In genomic region chr15:74373056-74373650, GRCh38 we compare ENCODE assay signal across 9 cellular contexts. TPM values are rescaled to one million over a fixed set of nuclear protein-coding genes. Genes with fewer than 3 reads are reported as not detected.
A peak's percentile ranks its signal among the peaks of the same experiment; 100 is the strongest.
DNase-seq lines count a peak whose midpoint lies in the region; ATAC-seq and TF ChIP-seq lines count a peak whose summit lies in the region.
"Had no signal": no experiment of that assay in that cellular context is flagged by ENCODE, and none has a peak within 500 bp of the region (broad histone marks: within the 10 kb centered on the region; RNA-seq: fewer than 3 reads in every experiment).

No MANE protein-coding gene starts in this region.

- H3K4me2 ChIP-seq in SU-DHL-6 (ENCODE audit: low read depth, low read length, poor library complexity, severe bottlenecking) (peak overlapping the region; percentile 90), hepatocyte (peak overlapping the region; percentile 99)

- H4K20me1 ChIP-seq in SU-DHL-6 (ENCODE audit: low read depth, low read length): no peaks in the 10 kb centered on the region
- no peaks in the 10 kb centered on the region for H4K20me1 ChIP-seq in hepatocyte (ENCODE audit: insufficient read depth, poor library complexity, severe bottlenecking)

- H3K9me3 ChIP-seq in SU-DHL-6 (ENCODE audit: insufficient read depth, low read length) (no peaks in the 10 kb centered on the region), hepatocyte (ENCODE audit: low read depth) (no peaks in the 10 kb centered on the region)
- H3K9me3 ChIP-seq: thoracic aorta had no signal

- H3K36me3 Mint-ChIP-seq in stimulated activated naive CD8-positive, alpha-beta T cell treated with anti-CD3 and anti-CD28 coated beads, Interleukin-15, Interleukin-2, amounts not matched to agents 100 ng/mL and 50 ng/mL, for 24 hours (ENCODE audit: low read depth): no peaks in the 10 kb centered on the region

- H3K27ac Mint-ChIP-seq in stimulated activated naive CD8-positive, alpha-beta T cell treated with anti-CD3 and anti-CD28 coated beads, Interleukin-15, Interleukin-2, amounts not matched to agents 100 ng/mL and 50 ng/mL, for 24 hours: peak overlapping the region; percentile 79

- H3K36me3 ChIP-seq in SU-DHL-6 (ENCODE audit: low read length) (no peaks in the 10 kb centered on the region), hepatocyte (replicated peaks; ENCODE audit: insufficient read depth, low read depth) (no peaks in the 10 kb centered on the region)
- H3K36me3 ChIP-seq: thoracic aorta had no signal

- peaks cover 26% of the 10 kb centered on the region for H3K27me3 Mint-ChIP-seq in stimulated activated naive CD8-positive, alpha-beta T cell treated with anti-CD3 and anti-CD28 coated beads, Interleukin-15, Interleukin-2, amounts not matched to agents 100 ng/mL and 50 ng/mL, for 24 hours

- no peak overlapping the region for H2AFZ ChIP-seq in SU-DHL-6 (ENCODE audit: low read depth, low read length, severe bottlenecking)
- H2AFZ ChIP-seq in hepatocyte: no peak overlapping the region

- H3K27ac ChIP-seq in SU-DHL-6 (ENCODE audit: low read depth, low read length): no peak overlapping the region
- no peak overlapping the region for H3K27ac ChIP-seq in hepatocyte
- H3K27ac ChIP-seq: thoracic aorta had no signal

- no peak for DNase-seq in stimulated activated naive CD8-positive, alpha-beta T cell treated with anti-CD3 and anti-CD28 coated beads, Interleukin-15, Interleukin-2, amounts not matched to agents 100 U/mL and 50 U/mL, for 24 hours
- DNase-seq in hepatocyte (ENCODE audit: low spot score) (no peak), NCI-H2227 (lab: John Stamatoyannopoulos, UW; ENCODE audit: unreplicated experiment) (no peak), NCI-H345 (lab: John Stamatoyannopoulos, UW) (no peak)

- H3K4me3 Mint-ChIP-seq in stimulated activated naive CD8-positive, alpha-beta T cell treated with anti-CD3 and anti-CD28 coated beads, Interleukin-15, Interleukin-2, amounts not matched to agents 100 ng/mL and 50 ng/mL, for 24 hours: peak overlapping the region; percentile 81

- no peak overlapping the region for H3K4me3 ChIP-seq in SU-DHL-6 (ENCODE audit: insufficient read depth, low read length, poor library complexity, severe bottlenecking)
- H3K4me3 ChIP-seq in hepatocyte: no peak overlapping the region

- H3K27me3 ChIP-seq in SU-DHL-6 (ENCODE audit: low read length): no peaks in the 10 kb centered on the region
- no peaks in the 10 kb centered on the region for H3K27me3 ChIP-seq in hepatocyte

- H3K9ac ChIP-seq in SU-DHL-6 (ENCODE audit: low read length): peak overlapping the region; percentile 60; the same call in 1 of the 2 replicates

- peaks cover 46% of the 10 kb centered on the region for H3K4me1 Mint-ChIP-seq in stimulated activated naive CD8-positive, alpha-beta T cell treated with anti-CD3 and anti-CD28 coated beads, Interleukin-15, Interleukin-2, amounts not matched to agents 100 ng/mL and 50 ng/mL, for 24 hours (ENCODE audit: low read depth)

- H3K4me1 ChIP-seq in hepatocyte (ENCODE audit: insufficient read depth): no peaks in the 10 kb centered on the region

- H3K79me2 ChIP-seq in SU-DHL-6 (ENCODE audit: insufficient read depth, low read length): no peaks in the 10 kb centered on the region
- H3K79me2 ChIP-seq in hepatocyte: no peaks in the 10 kb centered on the region

- WGBS in hepatocyte (ENCODE audit: low lambda C conversion rate, missing lambda C conversion rate): 69% methylated on average over 11 of the region's 13 CpGs

- no peaks in the 10 kb centered on the region for H3K9me2 ChIP-seq in SU-DHL-6 (replicated peaks; ENCODE audit: insufficient read depth, low read length)
- no peaks in the 10 kb centered on the region for H3K9me2 ChIP-seq in hepatocyte (replicated peaks; ENCODE audit: insufficient read depth)

- TF ChIP-seq CTCF in SU-DHL-6 (IDR thresholded peaks at IDR 0.05; ENCODE audit: insufficient read depth, low read length, poor library complexity, severe bottlenecking) (no peak), hepatocyte (IDR thresholded peaks at IDR 0.05; ENCODE audit: poor library complexity) (no peak)

- H3K9me3 Mint-ChIP-seq in stimulated activated naive CD8-positive, alpha-beta T cell treated with anti-CD3 and anti-CD28 coated beads, Interleukin-15, Interleukin-2, amounts not matched to agents 100 ng/mL and 50 ng/mL, for 24 hours: no peaks in the 10 kb centered on the region

- peaks cover 6% of the 10 kb centered on the region for H3F3A ChIP-seq in SU-DHL-6 (ENCODE audit: insufficient read depth)

- ATAC-seq in stimulated activated naive CD8-positive, alpha-beta T cell treated with anti-CD3 and anti-CD28 coated beads, Interleukin-15, Interleukin-2, amounts not matched to agents 100 U/mL and 50 U/mL, for 24 hours: no peak
- ATAC-seq in GM18519 (IDR thresholded peaks at IDR 0.05; ENCODE audit: low FRiP score, unreplicated experiment) (no peak), GM21723 (IDR thresholded peaks at IDR 0.05; ENCODE audit: unreplicated experiment) (no peak)

RNA-seq across cellular contexts. Expression of gene CYP11A1, which starts 5.7 kb away (rescaled TPM):
- 0.80 and 2.4 TPM in 2 replicates for total RNA-seq in hepatocyte
- 1.5 and 2.6 TPM in 2 replicates for polyA plus RNA-seq in hepatocyte
- total RNA-seq: thoracic aorta had no signal
